18 cellular contexts compared by ENCODE assay signal in genomic region chr3:12879191-12879815, GRCh38. TPM values are rescaled to one million over a fixed set of nuclear protein-coding genes. Genes with fewer than 3 reads are reported as not detected.
A peak's percentile ranks its signal among the peaks of the same experiment; 100 is the strongest.
DNase-seq lines count a peak whose midpoint lies in the region; ATAC-seq, FAIRE-seq and TF ChIP-seq lines count a peak whose summit lies in the region.
"Had no signal": no experiment of that assay in that cellular context is flagged by ENCODE, and none has a peak within 500 bp of the region (broad histone marks: within the 10 kb centered on the region; RNA-seq: fewer than 3 reads in every experiment).

No MANE protein-coding gene starts in this region.

- H3K27ac ChIP-seq in SK-N-SH (ENCODE audit: low read depth in 2 of 2, low read length in 1 of 2) (no peak overlapping the region), GM12878 (ENCODE audit: control insufficient read depth, insufficient read depth) (no peak overlapping the region)
- H3K27ac ChIP-seq: 22Rv1; BLaER1 treated with 17β-estradiol and CSF1 and Interleukin-3, amounts not matched to agents 10 nM and 100 nM; PC-9; SK-N-MC had no signal

- no peaks in the 10 kb centered on the region for H4K20me1 ChIP-seq in SK-N-SH (ENCODE audit: insufficient read depth)
- no peaks in the 10 kb centered on the region for H4K20me1 ChIP-seq in GM12878 (ENCODE audit: control insufficient read depth, insufficient read depth)

- POLR2A ChIA-PET in SK-N-SH (lab: Yijun Ruan, JAX): no interaction called here
- POLR2A ChIA-PET in GM12878 (lab: Charles Lee): no interaction called here

- H3K27ac Mint-ChIP-seq in Calu3 (ENCODE audit: unreplicated experiment): no peak overlapping the region

- no peak for TF ChIP-seq RAD21 in SK-N-SH (IDR thresholded peaks at IDR 0.05; ENCODE audit: low read length)
- no peak for TF ChIP-seq RAD21 in GM12878 (IDR thresholded peaks at IDR 0.05; ENCODE audit: insufficient read depth, low read depth, low read length)

- TF ChIP-seq CTCF in SK-N-SH (IDR thresholded peaks at IDR 0.05): no peak
- no peak for TF ChIP-seq CTCF in GM12878 (IDR thresholded peaks at IDR 0.05 in 2 of 3, conservative IDR thresholded peaks at IDR 0.05 in 1 of 3; ENCODE audit: control insufficient read depth in 2 of 3, extremely low read depth in 1 of 3, insufficient read depth in 1 of 3, low read depth in 3 of 3, low read length in 3 of 3)
- TF ChIP-seq CTCF in Calu3 (IDR thresholded peaks at IDR 0.05; ENCODE audit: unreplicated experiment): no peak

- no peak for TF ChIP-seq EP300 in SK-N-SH (IDR thresholded peaks at IDR 0.05; ENCODE audit: borderline replicate concordance in 1 of 2, low read depth in 1 of 2, low read length in 1 of 2)
- TF ChIP-seq EP300 in GM12878 (IDR thresholded peaks at IDR 0.05; ENCODE audit: borderline replicate concordance in 1 of 2, control insufficient read depth in 1 of 2, low read depth in 2 of 2, low read length in 2 of 2): no peak

- in situ Hi-C loops in GM12878 (cut with MboI): no loop called here

- no peaks in the 10 kb centered on the region for H3K79me2 ChIP-seq in SK-N-SH (ENCODE audit: insufficient read depth)
- no peaks in the 10 kb centered on the region for H3K79me2 ChIP-seq in GM12878 (ENCODE audit: control insufficient read depth, insufficient read depth, low read length)

- SMC1A ChIA-PET in GM12878 (lab: Charles Lee; ENCODE audit: uncharacterized antibody, unreplicated experiment): interaction anchor here (0.6 kb wide), 1 partner anchor 254 kb away, joined by 3 read pairs; no protein-coding TSS in a partner anchor

- peaks cover 9% of the 10 kb centered on the region for H3K4me1 Mint-ChIP-seq in Calu3 (ENCODE audit: low read depth, unreplicated experiment)

- H3F3A ChIP-seq in SK-N-SH (replicated peaks; ENCODE audit: insufficient read depth): no peaks in the 10 kb centered on the region

- CTCF ChIA-PET in SK-N-SH (lab: Yijun Ruan, JAX): interaction anchor here (0.6 to 9.4 kb wide), 4 partner anchors 9 to 38 kb away, joined by 3 to 120 read pairs (median 4); partner anchors contain the start of gene RPL32
- CTCF ChIA-PET in GM12878 (lab: Yijun Ruan, JAX): interaction anchor here (0.9 to 15.3 kb wide), 4 partner anchors 9 to 105 kb away, joined by 3 to 271 read pairs (median 6); no protein-coding TSS in a partner anchor
- CTCF ChIA-PET in Calu3 (lab: Charles Lee): interaction anchor here (1.9 kb wide), 1 partner anchor 12 kb away, joined by 4 read pairs; no protein-coding TSS in a partner anchor

- RAD21 ChIA-PET in GM12878 (lab: Charles Lee; ENCODE audit: unreplicated experiment): no interaction called here

- H3K9me2 ChIP-seq in SK-N-SH: no peaks in the 10 kb centered on the region

- peaks cover 41% of the 10 kb centered on the region for H3K27me3 Mint-ChIP-seq in Calu3 (ENCODE audit: unreplicated experiment)

- no peak overlapping the region for H2AFZ ChIP-seq in SK-N-SH (ENCODE audit: low read depth)
- no peak overlapping the region for H2AFZ ChIP-seq in GM12878 (ENCODE audit: control insufficient read depth, low read depth, low read length)
- H2AFZ ChIP-seq: PC-9 had no signal

- H3K4me3 ChIP-seq in SK-N-SH (ENCODE audit: low read depth in 2 of 2, low read length in 1 of 2): no peak overlapping the region
- H3K4me3 ChIP-seq in GM12878: no peak overlapping the region
- H3K4me3 ChIP-seq: BLaER1 treated with 17β-estradiol and CSF1 and Interleukin-3, amounts not matched to agents 10 nM and 100 nM; HAP-1; PC-9; SK-N-MC had no signal

- no peak for FAIRE-seq in GM12878 (lab: Jason Lieb, UNC)

- no peaks in the 10 kb centered on the region for H3K36me3 ChIP-seq in SK-N-SH (replicated peaks in 1 of 2; ENCODE audit: control insufficient read depth in 1 of 2, insufficient read depth in 2 of 2, low read length in 1 of 2)
- no peaks in the 10 kb centered on the region for H3K36me3 ChIP-seq in GM12878 (ENCODE audit: control insufficient read depth in 2 of 2, insufficient read depth in 2 of 2, low read length in 1 of 2)
- H3K36me3 ChIP-seq: BLaER1 treated with 17β-estradiol and CSF1 and Interleukin-3, amounts not matched to agents 10 nM and 100 nM; HAP-1 had no signal

- ATAC-seq in SK-N-SH treated with all-trans-retinoic acid at 6 μM for 48 hours (no peak), GM12878 (no peak)

- no peak for TF ChIP-seq POLR2A in GM12878 (IDR thresholded peaks at IDR 0.05; ENCODE audit: low read depth, low read length)

- H3K36me3 Mint-ChIP-seq in Calu3 (ENCODE audit: insufficient read depth, unreplicated experiment): no peaks in the 10 kb centered on the region

- H3K27me3 ChIP-seq in SK-N-SH (ENCODE audit: insufficient read depth) (no peaks in the 10 kb centered on the region; the same call in 1 of the 2 replicates), GM12878 (replicated peaks in 1 of 2; ENCODE audit: control insufficient read depth in 2 of 2, insufficient read depth in 2 of 2, low read length in 1 of 2) (no peaks in the 10 kb centered on the region)
- H3K27me3 ChIP-seq: BLaER1 treated with 17β-estradiol and CSF1 and Interleukin-3, amounts not matched to agents 10 nM and 100 nM had no signal

- no peak overlapping the region for H3K4me3 Mint-ChIP-seq in Calu3 (ENCODE audit: low read depth, unreplicated experiment)

- 65% methylated on average over 3 of the region's 5 CpGs for WGBS in SK-N-SH (ENCODE audit: low lambda C conversion rate)
- 77% methylated on average over 5 of the region's 5 CpGs for WGBS in GM12878 (ENCODE audit: insufficient coverage, insufficient replicate concordance, low lambda C conversion rate, missing lambda C conversion rate)

- no peak overlapping the region for H3K9ac ChIP-seq in SK-N-SH
- H3K9ac ChIP-seq in GM12878 (ENCODE audit: control insufficient read depth, insufficient read depth, low read length): no peak overlapping the region
- H3K9ac ChIP-seq: BLaER1 treated with 17β-estradiol and CSF1 and Interleukin-3, amounts not matched to agents 10 nM and 100 nM had no signal

- DNase-seq in SK-N-SH: no peak
- no peak for DNase-seq in GM12878 (ENCODE audit: low read depth, low spot score)
- peak; percentile 77 for DNase-seq in medulla oblongata (ENCODE audit: extremely low spot score)
- DNase-seq in NCI-H2029 treated with DMSO at 0.1 percent for 48 hours (lab: John Stamatoyannopoulos, UW): no peak
- DNase-seq in activated T-cell treated with anti-CD3 and anti-CD28 coated beads for 4 hours: no peak
- DNase-seq in ecto neural progenitor cell (ENCODE audit: low spot score): no peak
- DNase-seq in Calu3: no peak
- DNase-seq: NCI-H1048, NCI-H146, NCI-H2107, NCI-H345, NCI-H526 treated with DMSO at 0.1 percent for 48 hours, PC-9 had no signal

- H3K4me2 ChIP-seq in SK-N-SH: no peak overlapping the region
- H3K4me2 ChIP-seq in GM12878 (ENCODE audit: control insufficient read depth, insufficient read depth): no peak overlapping the region
- H3K4me2 ChIP-seq: BLaER1 treated with 17β-estradiol and CSF1 and Interleukin-3, amounts not matched to agents 10 nM and 100 nM; PC-9 had no signal

- BruUV-seq in GM12878 (replicated peaks; lab: Mats Ljungman, UMichigan) (no TSS peak), Calu3 (replicated peaks; lab: Mats Ljungman, UMichigan) (no TSS peak)

- intact Hi-C loops in GM12878 (cut with micrococcal nuclease; ENCODE audit: unreplicated experiment) (no loop called here), Calu3 (cut with micrococcal nuclease; ENCODE audit: unreplicated experiment) (no loop called here)

- H3K9me3 ChIP-seq in SK-N-SH: no peaks in the 10 kb centered on the region
- H3K9me3 ChIP-seq in GM12878 (replicated peaks; ENCODE audit: control insufficient read depth, insufficient read depth, low read length): no peaks in the 10 kb centered on the region; the same call in 2 of the 3 replicates
- H3K9me3 ChIP-seq: HAP-1 had no signal

- no peaks in the 10 kb centered on the region for H3K9me3 Mint-ChIP-seq in Calu3 (ENCODE audit: low read depth, unreplicated experiment)

- peaks cover 0 to 10% of the 10 kb centered on the region in 2 experiments; a peak in 1 of 4 replicates for H3K4me1 ChIP-seq in SK-N-SH (ENCODE audit: control insufficient read depth in 1 of 2, insufficient read depth in 2 of 2, low read depth in 1 of 2, low read length in 1 of 2)
- peaks cover 14% of the 10 kb centered on the region for H3K4me1 ChIP-seq in GM12878 (ENCODE audit: control insufficient read depth, insufficient read depth, low read length)
- H3K4me1 ChIP-seq: HAP-1 had no signal

TF ChIP-seq in SK-N-SH, 30 proteins besides CTCF, POLR2A, EP300 and RAD21 (continues in another document):
- TF ChIP-seq MEF2A (IDR thresholded peaks at IDR 0.05; ENCODE audit: borderline replicate concordance, low read depth): no peak
- TF ChIP-seq YY1 (IDR thresholded peaks at IDR 0.05; ENCODE audit: low read depth): no peak

TF ChIP-seq in SK-N-SH treated with all-trans-retinoic acid at 6 μM for 48 hours, 23 proteins besides CTCF, POLR2A, EP300 and RAD21 (continues in another document):
- TF ChIP-seq TCF4 (CRISPR knock-in tag; IDR thresholded peaks at IDR 0.05; ENCODE audit: borderline replicate concordance) (no peak), ARNTL (CRISPR knock-in tag; IDR thresholded peaks at IDR 0.05; ENCODE audit: borderline replicate concordance, low read depth) (no peak), PPARA (CRISPR knock-in tag; IDR thresholded peaks at IDR 0.05; ENCODE audit: borderline replicate concordance) (no peak)

RNA-seq across cellular contexts. Expression of gene RPL32, which starts 37.9 kb away (rescaled TPM):
- polyA plus RNA-seq in SK-N-SH (2012; rRNA removed): 2,077 and 2,311 TPM in 2 replicates
- polyA plus RNA-seq in SK-N-SH (2012; cell fraction: cytosol; rRNA removed): 2,462 and 2,641 TPM in 2 replicates
- 576 and 604 TPM in 2 replicates for polyA plus RNA-seq in SK-N-SH (2012; cell fraction: nucleus; rRNA removed)
- 220 and 242 TPM in 2 replicates for total RNA-seq in GM12878 (2013; cell fraction: nucleolus; rRNA removed)
- 2,707 and 2,818 TPM in 2 replicates for total RNA-seq in GM12878 (2014; rRNA removed)
- 3,926 and 3,952 TPM in 2 replicates for total RNA-seq in GM12878 (2014; rRNA removed; fragmentation: Illumina TruSeq; extraction: Trizol)
- total RNA-seq in GM12878 (2021): 2,298 and 2,376 TPM in 2 replicates
- polyA plus RNA-seq in GM12878 (2011; ENCODE audit: low read depth): 3,831 TPM
- polyA plus RNA-seq in GM12878 (2011; rRNA removed): 3,443 and 3,447 TPM in 2 replicates
- polyA plus RNA-seq in GM12878 (2011; cell fraction: cytosol; rRNA removed): 2,094 and 3,074 TPM in 2 replicates
- 755 and 1,231 TPM in 2 replicates for polyA plus RNA-seq in GM12878 (2011; cell fraction: nucleus; rRNA removed)
- 5,378 and 5,555 TPM in 2 replicates for polyA plus RNA-seq in GM12878 (2012)
- 5,147 and 5,597 TPM in 2 replicates for polyA plus RNA-seq in GM12878 (2014; fragmentation: Illumina TruSeq; extraction: Trizol)
- 1,000 to 10,000 TPM; 3,252 to 3,662 TPM for polyA plus RNA-seq in GM12878 (2014; fragmentation: Nextera tagmentation; extraction: Ambion mirVana)
- polyA plus RNA-seq in GM12878 (2014; rRNA removed): 4,075 and 4,194 TPM in 2 replicates
- 1,000 to 10,000 TPM; 1,533 to 1,667 TPM for polyA plus RNA-seq in GM12878 (2016; fragmentation: Nextera tagmentation; extraction: Ambion mirVana)
- 1,701 and 1,707 TPM in 2 replicates for polyA minus RNA-seq in GM12878 (2011; rRNA and poly(A)+ RNA removed)
- 779 and 848 TPM in 2 replicates for polyA minus RNA-seq in GM12878 (2011; cell fraction: cytosol; rRNA and poly(A)+ RNA removed)
- polyA minus RNA-seq in GM12878 (2011; cell fraction: nucleus; rRNA and poly(A)+ RNA removed): 190 and 283 TPM in 2 replicates
- 1,117 and 1,222 TPM in 2 replicates for total RNA-seq in Calu3 (2022)

Comparison
In these comparisons a context has a peak if more than half of its experiments do, and no peak if none do; other contexts are left out.
1. Of the 26 proteins assayed by ChIP-seq in both GM12878 and SK-N-SH: peak only in GM12878: none; only in SK-N-SH: none; in both: REST; in neither: 25.